ENCODE assay signal across 27 cellular contexts in the genomic region with DNA sequence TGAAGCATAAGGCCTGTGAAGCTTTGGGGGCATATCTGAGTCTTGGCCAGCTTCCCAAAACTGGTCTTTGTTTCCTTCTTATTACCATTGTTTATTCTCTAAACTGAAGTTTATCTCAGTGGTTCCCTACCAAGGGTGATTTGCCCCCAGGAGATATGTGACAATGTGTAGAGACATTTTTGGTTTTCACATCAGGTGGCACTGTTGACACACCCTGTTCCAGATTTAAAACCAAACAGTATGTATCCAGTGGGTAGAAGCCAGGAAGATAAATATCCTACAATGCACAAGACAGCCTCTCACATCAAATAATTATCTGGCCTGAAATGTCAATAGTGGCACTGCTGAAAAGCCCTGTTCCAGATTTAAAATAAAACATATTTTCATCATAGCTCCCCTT. TPM values are rescaled to one million over a fixed set of nuclear protein-coding genes. Genes with fewer than 3 reads are reported as not detected.
"Had no signal": no experiment of that assay in that cellular context is flagged by ENCODE, and none has a peak within 500 bp of the region (broad histone marks: within the 10 kb centered on the region; RNA-seq: fewer than 3 reads in every experiment).

No MANE protein-coding gene starts in this region.

- H3K27ac Mint-ChIP-seq: activated B cell treated with CpG ODN at 0.5 μM for 24 hours; activated CD4-positive, alpha-beta T cell treated with anti-CD3 and anti-CD28 coated beads, Interleukin-2, amount 10 ng/mL, durations not matched to agents 24 days and 14 days; activated CD8-positive, alpha-beta T cell treated with anti-CD3 and anti-CD28 coated beads, Interleukin-2, amount 10 ng/mL, durations not matched to agents 7 days and 5 days; activated naive CD8-positive, alpha-beta T cell treated with anti-CD3 and anti-CD28 coated beads for 36 hours; activated T-cell treated with anti-CD3 and anti-CD28 coated beads, Interleukin-2, amount 50 U/mL, for 72 hours; dendritic cell treated with granulocyte-macrophage colony-stimulating factor and Interleukin-4, amounts not matched to agents 40 ng/mL and 50 ng/mL, for 4 days; immature natural killer cell; mesothelial cell of epicardium; nephron progenitor cell; progenitor cell of endocrine pancreas had no signal

- H3K27me3 Mint-ChIP-seq: activated B cell treated with CpG ODN at 0.5 μM for 24 hours; activated CD4-positive, alpha-beta T cell treated with anti-CD3 and anti-CD28 coated beads, Interleukin-2, amount 10 ng/mL, durations not matched to agents 24 days and 14 days; activated naive CD8-positive, alpha-beta T cell treated with anti-CD3 and anti-CD28 coated beads for 36 hours; dendritic cell treated with granulocyte-macrophage colony-stimulating factor and Interleukin-4, amounts not matched to agents 40 ng/mL and 50 ng/mL, for 4 days; progenitor cell of endocrine pancreas had no signal

- H3K27ac ChIP-seq: brain microvascular endothelial cell, epithelial cell of prostate, gastrocnemius medialis, heart left ventricle, lower lobe of right lung, right atrium auricular region, tibial artery, vagina had no signal

- H3K4me3 Mint-ChIP-seq: activated B cell treated with CpG ODN at 0.5 μM for 24 hours; activated CD4-positive, alpha-beta T cell treated with anti-CD3 and anti-CD28 coated beads, Interleukin-2, amount 10 ng/mL, durations not matched to agents 24 days and 14 days; activated CD8-positive, alpha-beta T cell treated with anti-CD3 and anti-CD28 coated beads, Interleukin-2, amount 10 ng/mL, durations not matched to agents 7 days and 5 days; activated naive CD8-positive, alpha-beta T cell treated with anti-CD3 and anti-CD28 coated beads for 36 hours; activated T-cell treated with anti-CD3 and anti-CD28 coated beads, Interleukin-2, amount 50 U/mL, for 72 hours; dendritic cell treated with granulocyte-macrophage colony-stimulating factor and Interleukin-4, amounts not matched to agents 40 ng/mL and 50 ng/mL, for 4 days; immature natural killer cell; mesothelial cell of epicardium; nephron progenitor cell had no signal

- H3K27me3 ChIP-seq: brain microvascular endothelial cell, gastrocnemius medialis, heart left ventricle, right atrium auricular region, tibial artery, vagina had no signal

- H3K9me3 ChIP-seq: gastrocnemius medialis, heart left ventricle, lower lobe of right lung, right atrium auricular region, tibial artery, vagina had no signal

- DNase-seq: activated B cell treated with CpG ODN at 0.5 μM for 24 hours; activated CD4-positive, alpha-beta T cell treated with anti-CD3 and anti-CD28 coated beads, Interleukin-2, amount 10 ng/mL, durations not matched to agents 24 days and 14 days; activated CD8-positive, alpha-beta memory T cell treated with anti-CD3 and anti-CD28 coated beads, Interleukin-2, amount 50 U/mL, for 4 hours; activated CD8-positive, alpha-beta T cell treated with anti-CD3 and anti-CD28 coated beads, Interleukin-2, amount 10 ng/mL, durations not matched to agents 7 days and 5 days; activated gamma-delta T cell; activated naive CD8-positive, alpha-beta T cell treated with anti-CD3 and anti-CD28 coated beads for 36 hours; activated T-cell treated with anti-CD3 and anti-CD28 coated beads, Interleukin-2, amount 50 U/mL, for 72 hours; amygdala; cerebellar nuclear complex; effector memory CD4-positive, alpha-beta T cell; gastrocnemius medialis; heart left ventricle; immature natural killer cell; lower lobe of right lung; nephron progenitor cell; occipital lobe; small intestine; stimulated activated CD4-positive, alpha-beta T cell treated with anti-CD3 and anti-CD28 coated beads, Interleukin-4, amount 100 ng/mL, for 24 hours; stimulated activated naive CD4-positive, alpha-beta T cell; tibial artery had no signal

- H3K9me3 Mint-ChIP-seq: activated B cell treated with CpG ODN at 0.5 μM for 24 hours; activated CD4-positive, alpha-beta T cell treated with anti-CD3 and anti-CD28 coated beads, Interleukin-2, amount 10 ng/mL, durations not matched to agents 24 days and 14 days; activated naive CD8-positive, alpha-beta T cell treated with anti-CD3 and anti-CD28 coated beads for 36 hours; activated T-cell treated with anti-CD3 and anti-CD28 coated beads, Interleukin-2, amount 50 U/mL, for 72 hours; dendritic cell treated with granulocyte-macrophage colony-stimulating factor and Interleukin-4, amounts not matched to agents 40 ng/mL and 50 ng/mL, for 4 days; nephron progenitor cell had no signal

- H3K36me3 Mint-ChIP-seq: activated naive CD8-positive, alpha-beta T cell treated with anti-CD3 and anti-CD28 coated beads for 36 hours; immature natural killer cell had no signal

- H3K4me1 Mint-ChIP-seq: activated B cell treated with CpG ODN at 0.5 μM for 24 hours; activated CD4-positive, alpha-beta T cell treated with anti-CD3 and anti-CD28 coated beads, Interleukin-2, amount 10 ng/mL, durations not matched to agents 24 days and 14 days; activated naive CD8-positive, alpha-beta T cell treated with anti-CD3 and anti-CD28 coated beads for 36 hours; immature natural killer cell; mesothelial cell of epicardium; nephron progenitor cell had no signal

- H3K4me3 ChIP-seq: gastrocnemius medialis, heart left ventricle, lower lobe of right lung, right atrium auricular region, tibial artery, vagina had no signal

- H3K4me1 ChIP-seq: gastrocnemius medialis, lower lobe of right lung, right atrium auricular region, vagina had no signal

- H3K36me3 ChIP-seq: brain microvascular endothelial cell, gastrocnemius medialis, heart left ventricle, lower lobe of right lung, right atrium auricular region, tibial artery, vagina had no signal

RNA-seq across cellular contexts. Expression of a gene that starts 22.1 kb away (rescaled TPM):
- total RNA-seq: activated B cell treated with CpG ODN at 0.5 μM for 24 hours; activated CD4-positive, alpha-beta T cell treated with anti-CD3 and anti-CD28 coated beads, Interleukin-2, amount 10 ng/mL, durations not matched to agents 24 days and 14 days; activated CD8-positive, alpha-beta T cell treated with anti-CD3 and anti-CD28 coated beads, Interleukin-2, amount 10 ng/mL, durations not matched to agents 7 days and 5 days; activated naive CD8-positive, alpha-beta T cell treated with anti-CD3 and anti-CD28 coated beads for 36 hours; activated T-cell treated with anti-CD3 and anti-CD28 coated beads, Interleukin-2, amount 50 U/mL, for 72 hours had no signal
- polyA plus RNA-seq: immature natural killer cell had no signal

RNA-seq across cellular contexts. Expression of a gene that starts 60.0 kb away (rescaled TPM):
- total RNA-seq: activated B cell treated with CpG ODN at 0.5 μM for 24 hours; activated CD4-positive, alpha-beta T cell treated with anti-CD3 and anti-CD28 coated beads, Interleukin-2, amount 10 ng/mL, durations not matched to agents 24 days and 14 days; activated CD8-positive, alpha-beta T cell treated with anti-CD3 and anti-CD28 coated beads, Interleukin-2, amount 10 ng/mL, durations not matched to agents 7 days and 5 days; activated naive CD8-positive, alpha-beta T cell treated with anti-CD3 and anti-CD28 coated beads for 36 hours; activated T-cell treated with anti-CD3 and anti-CD28 coated beads, Interleukin-2, amount 50 U/mL, for 72 hours; gastrocnemius medialis; mesothelial cell of epicardium had no signal
- polyA plus RNA-seq: immature natural killer cell had no signal
